28 cellular contexts compared by ENCODE assay signal in the genomic region with DNA sequence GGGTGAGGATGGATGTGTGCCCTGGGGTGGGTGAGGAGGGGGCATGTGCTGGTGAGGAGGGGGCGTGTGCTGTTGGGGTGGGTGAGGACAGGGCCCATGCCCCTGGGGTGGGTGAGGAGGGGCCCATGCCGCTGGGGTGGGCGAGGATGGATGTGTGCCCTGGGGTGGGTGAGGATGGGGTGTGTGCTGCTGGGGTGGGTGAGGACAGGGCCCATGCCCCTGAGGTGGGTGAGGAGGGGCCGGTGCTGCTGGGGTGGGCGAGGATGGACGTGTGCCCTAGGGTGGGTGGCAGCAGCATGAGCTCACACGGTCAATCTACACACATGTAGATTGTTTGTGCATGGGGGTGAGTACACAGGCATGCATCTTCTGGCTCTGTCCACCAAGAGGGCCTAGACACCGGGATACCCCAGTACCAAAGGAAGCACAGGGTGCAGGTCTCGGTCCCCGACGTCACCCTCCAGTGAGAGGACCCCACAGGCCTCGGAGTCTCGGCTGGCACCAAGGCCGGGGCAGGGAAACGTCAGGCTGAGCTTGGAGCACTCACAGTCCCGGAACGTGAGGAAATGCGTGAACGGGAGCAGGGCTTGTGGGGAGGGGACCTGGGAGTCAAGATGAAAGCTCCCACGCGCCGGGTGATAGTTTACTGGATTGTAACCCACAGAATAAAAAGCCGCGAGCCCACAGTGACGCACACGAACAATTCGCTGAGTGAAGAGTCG. TPM values are rescaled to one million over a fixed set of nuclear protein-coding genes. Genes with fewer than 3 reads are reported as not detected.
"Had no signal": no experiment of that assay in that cellular context is flagged by ENCODE, and none has a peak within 500 bp of the region (broad histone marks: within the 10 kb centered on the region; RNA-seq: fewer than 3 reads in every experiment).

No MANE protein-coding gene starts in this region.

- DNase-seq: activated CD4-positive, alpha-beta memory T cell treated with anti-CD3 and anti-CD28 coated beads, Interleukin-2, amount 10 ng/mL, durations not matched to agents 7 days and 5 days; activated CD4-positive, alpha-beta T cell treated with anti-CD3 and anti-CD28 coated beads for 1 hour; activated CD4-positive, alpha-beta T cell treated with anti-CD3 and anti-CD28 coated beads, Interleukin-2, amount 10 ng/mL, durations not matched to agents 7 days and 5 days; activated naive CD4-positive, alpha-beta T cell treated with anti-CD3 and anti-CD28 coated beads for 36 hours; activated naive CD8-positive, alpha-beta T cell treated with anti-CD3 and anti-CD28 coated beads for 36 hours; activated T-cell treated with anti-CD3 and anti-CD28 coated beads, Interleukin-2, amount 50 U/mL, for 72 hours; caudate nucleus; endodermal cell; foreskin fibroblast; heart left ventricle; hypothalamus; immature natural killer cell; kidney glomerular epithelial cell; lower lobe of right lung; mesenchymal stem cell; stimulated activated CD4-positive, alpha-beta T cell treated with anti-CD3 and anti-CD28 coated beads, Interleukin-15, amount 100 ng/mL, for 24 hours; stimulated activated CD4-positive, alpha-beta T cell treated with anti-CD3 and anti-CD28 coated beads, Interleukin-2, amount 100 ng/mL, for 24 hours; stimulated activated naive CD4-positive, alpha-beta T cell; SW 1271; T1000; testis; transverse colon; uterus had no signal

- H3K9me3 ChIP-seq: heart left ventricle, lower lobe of right lung, testis, transverse colon, uterus had no signal

- H3K27ac ChIP-seq: heart left ventricle, lower lobe of right lung, testis, transverse colon, uterus had no signal

- H3K4me3 ChIP-seq: heart left ventricle, lower lobe of right lung, smooth muscle cell, testis, transverse colon, uterus had no signal

- H3K27me3 ChIP-seq: testis, uterus had no signal

- H3K27ac Mint-ChIP-seq: activated CD4-positive, alpha-beta memory T cell treated with anti-CD3 and anti-CD28 coated beads, Interleukin-2, amount 10 ng/mL, durations not matched to agents 7 days and 5 days; activated CD4-positive, alpha-beta T cell treated with anti-CD3 and anti-CD28 coated beads, Interleukin-2, amount 10 ng/mL, durations not matched to agents 7 days and 5 days; activated naive CD4-positive, alpha-beta T cell treated with anti-CD3 and anti-CD28 coated beads for 36 hours; activated naive CD8-positive, alpha-beta T cell treated with anti-CD3 and anti-CD28 coated beads for 36 hours; endodermal cell; immature natural killer cell; natural killer cell treated with Interleukin-12 subunit alpha and Interleukin-12 subunit beta and Interleukin-15 and Interleukin-18, amount 100 ng/mL, for 72 hours; progenitor cell of endocrine pancreas; T-helper 1 cell treated with Interleukin-12 subunit alpha and Interleukin-12 subunit beta and Interleukin-4 antibody, amounts not matched to agents 30 μg/mL and 1 μg/mL, for 36 hours had no signal

- H3K27me3 Mint-ChIP-seq: activated CD4-positive, alpha-beta memory T cell treated with anti-CD3 and anti-CD28 coated beads, Interleukin-2, amount 10 ng/mL, durations not matched to agents 7 days and 5 days; activated CD4-positive, alpha-beta T cell treated with anti-CD3 and anti-CD28 coated beads, Interleukin-2, amount 10 ng/mL, durations not matched to agents 7 days and 5 days; activated naive CD8-positive, alpha-beta T cell treated with anti-CD3 and anti-CD28 coated beads for 36 hours; natural killer cell treated with Interleukin-12 subunit alpha and Interleukin-12 subunit beta and Interleukin-15 and Interleukin-18, amount 100 ng/mL, for 72 hours had no signal

- H3K36me3 ChIP-seq: heart left ventricle, lower lobe of right lung, transverse colon, uterus had no signal

- H3K4me1 Mint-ChIP-seq: activated CD4-positive, alpha-beta memory T cell treated with anti-CD3 and anti-CD28 coated beads, Interleukin-2, amount 10 ng/mL, durations not matched to agents 7 days and 5 days; activated CD4-positive, alpha-beta T cell treated with anti-CD3 and anti-CD28 coated beads, Interleukin-2, amount 10 ng/mL, durations not matched to agents 7 days and 5 days; immature natural killer cell had no signal

- H3K36me3 Mint-ChIP-seq: activated naive CD8-positive, alpha-beta T cell treated with anti-CD3 and anti-CD28 coated beads for 36 hours; immature natural killer cell; natural killer cell treated with Interleukin-12 subunit alpha and Interleukin-12 subunit beta and Interleukin-15 and Interleukin-18, amount 100 ng/mL, for 72 hours; WTC11 had no signal

- H3K4me3 Mint-ChIP-seq: activated CD4-positive, alpha-beta memory T cell treated with anti-CD3 and anti-CD28 coated beads, Interleukin-2, amount 10 ng/mL, durations not matched to agents 7 days and 5 days; activated CD4-positive, alpha-beta T cell treated with anti-CD3 and anti-CD28 coated beads, Interleukin-2, amount 10 ng/mL, durations not matched to agents 7 days and 5 days; activated naive CD4-positive, alpha-beta T cell treated with anti-CD3 and anti-CD28 coated beads for 36 hours; activated naive CD8-positive, alpha-beta T cell treated with anti-CD3 and anti-CD28 coated beads for 36 hours; activated T-cell treated with anti-CD3 and anti-CD28 coated beads, Interleukin-2, amount 50 U/mL, for 72 hours; endodermal cell; immature natural killer cell; natural killer cell treated with Interleukin-12 subunit alpha and Interleukin-12 subunit beta and Interleukin-15 and Interleukin-18, amount 100 ng/mL, for 72 hours; T-helper 1 cell treated with Interleukin-12 subunit alpha and Interleukin-12 subunit beta and Interleukin-4 antibody, amounts not matched to agents 30 μg/mL and 1 μg/mL, for 36 hours; WTC11 had no signal

- H3K9me3 Mint-ChIP-seq: activated CD4-positive, alpha-beta memory T cell treated with anti-CD3 and anti-CD28 coated beads, Interleukin-2, amount 10 ng/mL, durations not matched to agents 7 days and 5 days; activated CD4-positive, alpha-beta T cell treated with anti-CD3 and anti-CD28 coated beads, Interleukin-2, amount 10 ng/mL, durations not matched to agents 7 days and 5 days; activated naive CD4-positive, alpha-beta T cell treated with anti-CD3 and anti-CD28 coated beads for 36 hours; activated naive CD8-positive, alpha-beta T cell treated with anti-CD3 and anti-CD28 coated beads for 36 hours; activated T-cell treated with anti-CD3 and anti-CD28 coated beads, Interleukin-2, amount 50 U/mL, for 72 hours; endodermal cell; natural killer cell treated with Interleukin-12 subunit alpha and Interleukin-12 subunit beta and Interleukin-15 and Interleukin-18, amount 100 ng/mL, for 72 hours; T-helper 1 cell treated with Interleukin-12 subunit alpha and Interleukin-12 subunit beta and Interleukin-4 antibody, amounts not matched to agents 30 μg/mL and 1 μg/mL, for 36 hours; WTC11 had no signal

- H3K4me1 ChIP-seq: lower lobe of right lung, transverse colon, uterus had no signal

RNA-seq across cellular contexts. Expression of a gene that starts 42.9 kb away (rescaled TPM):
- total RNA-seq: activated CD4-positive, alpha-beta T cell treated with anti-CD3 and anti-CD28 coated beads, Interleukin-2, amount 10 ng/mL, durations not matched to agents 7 days and 5 days had no signal
